ENCODE assay signal across 1 cellular context in the genomic region with DNA sequence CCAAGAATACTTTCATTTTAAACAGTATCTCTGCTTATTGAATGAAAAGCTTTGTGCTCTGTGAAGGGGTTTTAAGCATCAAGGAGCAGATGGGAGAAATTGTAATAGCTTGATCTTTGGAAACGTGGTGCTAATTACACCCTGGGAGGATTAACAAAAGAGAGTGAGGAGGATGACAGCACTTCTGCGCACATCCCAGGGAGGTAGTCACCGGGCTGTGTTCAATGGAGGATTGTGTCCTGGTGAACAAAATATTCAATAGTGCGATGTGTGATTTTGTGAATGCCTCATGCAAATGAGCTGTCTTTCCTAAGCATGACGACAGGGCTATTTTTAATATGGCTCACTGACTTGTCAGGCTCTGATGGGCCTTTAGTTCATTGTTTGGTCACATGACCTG.
TF ChIP-seq lines count a peak whose summit lies in the region.

No MANE protein-coding gene starts in this region.

TF ChIP-seq in SK-N-SH treated with all-trans-retinoic acid at 6 μM for 48 hours, 23 proteins besides CTCF, POLR2A, EP300 and RAD21 (continued from another document):
- no peak for TF ChIP-seq BACH2 (CRISPR knock-in tag; IDR thresholded peaks at IDR 0.05; ENCODE audit: borderline replicate concordance)
- no peak for TF ChIP-seq PPARA (CRISPR knock-in tag; IDR thresholded peaks at IDR 0.05; ENCODE audit: borderline replicate concordance)
- TF ChIP-seq ZNF8 (CRISPR knock-in tag; IDR thresholded peaks at IDR 0.05), result no peak
